In genomic region chr1:160666079-160666442, GRCh38 we compare ENCODE assay signal across 12 cellular contexts. TPM values are rescaled to one million over a fixed set of nuclear protein-coding genes. Genes with fewer than 3 reads are reported as not detected.
A peak's percentile ranks its signal among the peaks of the same experiment; 100 is the strongest.
DNase-seq lines count a peak whose midpoint lies in the region; ATAC-seq, FAIRE-seq and TF ChIP-seq lines count a peak whose summit lies in the region.
"Had no signal": no experiment of that assay in that cellular context is flagged by ENCODE, and none has a peak within 500 bp of the region (broad histone marks: within the 10 kb centered on the region; RNA-seq: fewer than 3 reads in every experiment).

No MANE protein-coding gene starts in this region.

- ATAC-seq in heart left ventricle = no peak
- ATAC-seq in Right ventricle myocardium inferior = no peak
- ATAC-seq in WTC11 = peak; percentile 25
- no peak for ATAC-seq in GM18868 (IDR thresholded peaks at IDR 0.05; ENCODE audit: unreplicated experiment)
- no peak for ATAC-seq in aorta (ENCODE audit: low FRiP score)

- TF ChIP-seq POLR2A in heart left ventricle (IDR thresholded peaks at IDR 0.05) = no peak
- no peak for TF ChIP-seq POLR2A in suprapubic skin (IDR thresholded peaks at IDR 0.05)

- H3K27me3 Mint-ChIP-seq in WTC11 (ENCODE audit: low read depth) = no peaks in the 10 kb centered on the region

- H3K9me3 ChIP-seq in heart left ventricle (peaks cover 0 to 13% (median 4%) of the 10 kb centered on the region in 12 donors), kidney (ENCODE audit: control insufficient read depth in 1 of 2, low read length in 2 of 2) (no peaks in the 10 kb centered on the region), suprapubic skin (no peaks in the 10 kb centered on the region), aorta (ENCODE audit: control insufficient read depth, low read length) (peaks cover 3% of the 10 kb centered on the region)

- CTCF ChIA-PET in WTC11 (lab: Charles Lee) = no interaction called here

- no peak for FAIRE-seq in kidney (lab: Jason Lieb, UNC)

- intact Hi-C loops in heart left ventricle (cut with DNase I) (no loop called here), Right ventricle myocardium inferior (cut with DNase I) (no loop called here), kidney (cut with DNase I) (no loop called here), aorta (cut with DNase I) (no loop called here)

- POLR2A ChIA-PET in WTC11 (lab: Charles Lee) = no interaction called here

- peaks cover 41% of the 10 kb centered on the region for H3K4me1 Mint-ChIP-seq in WTC11

- H3K4me1 ChIP-seq in heart left ventricle = peaks cover 0 to 54% (median 6%) of the 10 kb centered on the region in 12 donors
- H3K4me1 ChIP-seq in kidney (ENCODE audit: control insufficient read depth in 1 of 2, insufficient read depth in 1 of 2, low read depth in 1 of 2, low read length in 2 of 2) = peaks cover 0 to 3% of the 10 kb centered on the region in 2 donors
- H3K4me1 ChIP-seq in suprapubic skin = no peaks in the 10 kb centered on the region
- no peaks in the 10 kb centered on the region for H3K4me1 ChIP-seq in aorta (ENCODE audit: control insufficient read depth in 1 of 2, insufficient read depth in 2 of 2, low read length in 2 of 2)

- no peak overlapping the region for H3K4me3 Mint-ChIP-seq in WTC11

- H3K27ac Mint-ChIP-seq in WTC11 = peak overlapping the region; percentile 96

- H3K36me3 ChIP-seq in heart left ventricle = no peaks in the 10 kb centered on the region
- H3K36me3 ChIP-seq in kidney (ENCODE audit: control insufficient read depth in 1 of 2, insufficient read depth in 2 of 2, low read length in 2 of 2) = no peaks in the 10 kb centered on the region
- no peaks in the 10 kb centered on the region for H3K36me3 ChIP-seq in suprapubic skin
- H3K36me3 ChIP-seq in aorta (ENCODE audit: control insufficient read depth in 1 of 2, insufficient read depth in 2 of 2, low read length in 1 of 2) = no peaks in the 10 kb centered on the region
- H3K36me3 ChIP-seq: tibial nerve had no signal

- TF ChIP-seq CTCF in heart left ventricle (IDR thresholded peaks at IDR 0.05) (no peak), WTC11 (IDR thresholded peaks at IDR 0.05) (no peak), kidney (IDR thresholded peaks at IDR 0.05; ENCODE audit: borderline replicate concordance, extremely low read depth, insufficient read depth) (no peak), suprapubic skin (IDR thresholded peaks at IDR 0.05) (no peak)

- peaks cover 43% of the 10 kb centered on the region for H3K9me3 Mint-ChIP-seq in WTC11

- TF ChIP-seq EP300 in suprapubic skin (IDR thresholded peaks at IDR 0.05) = no peak

- H3K27ac ChIP-seq in heart left ventricle = peak overlapping the region; percentile 15 to 94 (median 60)
- H3K27ac ChIP-seq in kidney (ENCODE audit: low read depth in 2 of 2, low read length in 2 of 2) = peak overlapping the region; percentile 13 to 19
- peak overlapping the region; percentile 66 for H3K27ac ChIP-seq in suprapubic skin
- no peak overlapping the region for H3K27ac ChIP-seq in aorta (ENCODE audit: low read depth in 1 of 2, low read length in 2 of 2)
- H3K27ac ChIP-seq: GM23248 had no signal

- H3K9ac ChIP-seq in kidney (ENCODE audit: low read length in 2 of 2) = no peak overlapping the region
- H3K9ac ChIP-seq: GM23248 had no signal

- H3K36me3 Mint-ChIP-seq in WTC11 = peaks cover 37% of the 10 kb centered on the region

- H3K27me3 ChIP-seq in heart left ventricle (no peaks in the 10 kb centered on the region), suprapubic skin (no peaks in the 10 kb centered on the region), aorta (ENCODE audit: control insufficient read depth in 1 of 2, insufficient read depth in 2 of 2, low read length in 1 of 2) (no peaks in the 10 kb centered on the region)
- H3K27me3 ChIP-seq: tibial nerve had no signal

- DNase-seq in heart left ventricle (no peak), Right ventricle myocardium inferior (ENCODE audit: missing footprints) (no peak), WTC11 (ENCODE audit: low spot score) (no peak), kidney (no peak), suprapubic skin (ENCODE audit: low spot score in 2 of 2) (no peak), aorta (no peak)
- no peak for DNase-seq in stimulated activated CD4-positive, alpha-beta T cell treated with anti-CD3 and anti-CD28 coated beads, Interleukin-4, amount 100 ng/mL, for 4 hours
- DNase-seq: GM23248, NCI-H1694 had no signal

- peak overlapping the region in 1 of 12 donors; percentile 10 for H3K4me3 ChIP-seq in heart left ventricle
- H3K4me3 ChIP-seq in kidney (ENCODE audit: low read length in 2 of 2) = no peak overlapping the region
- H3K4me3 ChIP-seq in suprapubic skin = no peak overlapping the region
- no peak overlapping the region for H3K4me3 ChIP-seq in aorta (ENCODE audit: low read length in 2 of 2)
- H3K4me3 ChIP-seq: GM23248, tibial nerve had no signal

- 31 to 41% (median 37%) methylated on average over 3 of the region's 3 CpGs for WGBS in heart left ventricle, 4 donors
- WGBS in suprapubic skin = 52% methylated on average over 3 of the region's 3 CpGs
- WGBS in aorta, 2 donors = 60% methylated on average over 3 of the region's 3 CpGs

TF ChIP-seq in WTC11, 78 proteins besides CTCF, POLR2A, EP300 and RAD21:
- TF ChIP-seq ZNF396 (CRISPR knock-in tag; IDR thresholded peaks at IDR 0.05; ENCODE audit: borderline replicate concordance) (no peak), NR1H2 (CRISPR knock-in tag; IDR thresholded peaks at IDR 0.05) (no peak), HMGXB4 (CRISPR knock-in tag; IDR thresholded peaks at IDR 0.05) (no peak), JUN (CRISPR knock-in tag; IDR thresholded peaks at IDR 0.05) (no peak), GRHL2 (CRISPR knock-in tag; IDR thresholded peaks at IDR 0.05; ENCODE audit: insufficient replicate concordance, severe bottlenecking) (no peak), ZBTB21 (CRISPR knock-in tag; IDR thresholded peaks at IDR 0.05; ENCODE audit: borderline replicate concordance) (no peak), ZNF317 (CRISPR knock-in tag; IDR thresholded peaks at IDR 0.05; ENCODE audit: borderline replicate concordance, low read depth) (no peak), JAZF1 (CRISPR knock-in tag; IDR thresholded peaks at IDR 0.05) (no peak), ZSCAN18 (CRISPR knock-in tag; IDR thresholded peaks at IDR 0.05) (no peak), RORB (CRISPR knock-in tag; IDR thresholded peaks at IDR 0.05) (no peak), HMGA2 (CRISPR knock-in tag; IDR thresholded peaks at IDR 0.05) (no peak), ZNF671 (CRISPR knock-in tag; IDR thresholded peaks at IDR 0.05) (no peak), CREM (CRISPR knock-in tag; IDR thresholded peaks at IDR 0.05) (no peak), NFATC4 (CRISPR knock-in tag; IDR thresholded peaks at IDR 0.05) (no peak)
TF ChIP-seq in WTC11: peak in this region for 0.

RNA-seq across cellular contexts. Expression of gene SLAMF1, which starts 19.2 kb away (rescaled TPM):
- 1 to 10 TPM in 1 of 9 donors, under 1 TPM in 3, not detected in 5; 0.14 to 4.3 (median 0.60) TPM for total RNA-seq in heart left ventricle
- polyA plus RNA-seq in heart left ventricle = under 1 TPM; 0.21 to 0.80 TPM
- 0.24 TPM for total RNA-seq in Right ventricle myocardium inferior
- 0.11 to 0.15 TPM (median 0.11 TPM) in 3 replicates for total RNA-seq in WTC11 (2021)
- 3.3 TPM for total RNA-seq in kidney
- 0.13 TPM for polyA plus RNA-seq in kidney (ENCODE audit: insufficient read depth, low read depth, low replicate concordance)
- total RNA-seq in suprapubic skin = not detected
- total RNA-seq in aorta = 1 to 10 TPM; 1.6 to 2.4 TPM
- not detected for polyA plus RNA-seq in aorta
- total RNA-seq: GM23248 had no signal
- polyA plus RNA-seq: GM23248 had no signal

RNA-seq across cellular contexts. Expression of gene CD48, which starts 45.6 kb away (rescaled TPM):
- total RNA-seq in heart left ventricle (10 to 100 TPM in 1 of 9 donors, 1 to 10 TPM in 3, under 1 TPM in 5; 0.49 to 31.6 (median 0.71) TPM), Right ventricle myocardium inferior (2.0 TPM), WTC11 (2021) (0.37 to 0.96 TPM (median 0.66 TPM) in 3 replicates), kidney (20.5 TPM), suprapubic skin (1 to 10 TPM in 2 of 4 donors, under 1 TPM in 1, not detected in 1; 0.60 to 1.6 (median 1.0) TPM), aorta (1 to 10 TPM; 3.6 to 6.8 TPM)
- polyA plus RNA-seq in heart left ventricle (1 to 10 TPM in 1 of 2 donors, under 1 TPM in 1; 0.53 to 2.4 TPM), kidney (ENCODE audit: insufficient read depth, low read depth, low replicate concordance) (3.2 TPM), aorta (10 to 100 TPM in 1 of 2 donors, 1 to 10 TPM in 1; 1.7 to 11.3 TPM)
- total RNA-seq: GM23248, HT1080 had no signal
- polyA plus RNA-seq: GM23248 had no signal

Comparison
In these comparisons a context has a peak if more than half of its experiments do, and no peak if none do; other contexts are left out.
1. H3K27ac ChIP-seq: peak in heart left ventricle (12 of 12), kidney (2 of 2) and suprapubic skin (single experiment); none in aorta (0 of 2).